ENCODE assay signal across 1 cellular context in genomic region chr1:169892819-169893644, GRCh38.
TF ChIP-seq lines count a peak whose summit lies in the region.

No MANE protein-coding gene starts in this region.

TF ChIP-seq in K562, 482 proteins besides CTCF, POLR2A, EP300 and RAD21 (continued from another document and continues in another):
- TF ChIP-seq MGA (IDR thresholded peaks at IDR 0.05) (no peak), CREB3L1 (IDR thresholded peaks at IDR 0.05; ENCODE audit: borderline replicate concordance, low read depth) (no peak), PCBP1 (IDR thresholded peaks at IDR 0.05; ENCODE audit: low read depth, low read length, poor library complexity, severe bottlenecking) (peak; percentile 49), COPS2 (conservative IDR thresholded peaks at IDR 0.05) (no peak), BDP1 (IDR thresholded peaks at IDR 0.05; ENCODE audit: insufficient read depth, insufficient read length) (no peak), ZBTB1 (CRISPR knock-in tag; IDR thresholded peaks at IDR 0.05; ENCODE audit: borderline replicate concordance, low read depth) (no peak), ZNF347 (CRISPR knock-in tag; IDR thresholded peaks at IDR 0.05; ENCODE audit: low read depth) (no peak), ARID3B (CRISPR knock-in tag; IDR thresholded peaks at IDR 0.05; ENCODE audit: borderline replicate concordance) (no peak), KDM2B (CRISPR knock-in tag; IDR thresholded peaks at IDR 0.05) (peak; percentile 90), CCNT2 (IDR thresholded peaks at IDR 0.05; ENCODE audit: borderline replicate concordance, extremely low read depth, insufficient read length, low read depth, low read length) (peak; percentile 55), GATAD2B (IDR thresholded peaks at IDR 0.05; ENCODE audit: borderline replicate concordance) (0 out of 2 replicates have a peak, but pooled peaks have one; percentile 11), RFX7 (CRISPR knock-in tag; IDR thresholded peaks at IDR 0.05) (no peak), SIN3B (IDR thresholded peaks at IDR 0.05; ENCODE audit: low read depth) (0 out of 2 replicates have a peak, but pooled peaks have one; percentile 33), ZNF717 (CRISPR knock-in tag; IDR thresholded peaks at IDR 0.05) (no peak), RBFOX2 (IDR thresholded peaks at IDR 0.05; ENCODE audit: low read depth, low read length) (peak; percentile 87), HNRNPL (IDR thresholded peaks at IDR 0.05; ENCODE audit: low read depth, low read length) (0 out of 2 replicates have a peak, but pooled peaks have one; percentile 56), SMAD4 (CRISPR knock-in tag; conservative IDR thresholded peaks at IDR 0.05) (no peak), NR1H2 (CRISPR knock-in tag; IDR thresholded peaks at IDR 0.05) (0 out of 2 replicates have a peak, but pooled peaks have one; percentile 20), MEF2D (tag; conservative IDR thresholded peaks at IDR 0.05; ENCODE audit: low read depth) (no peak), ZNF324 (CRISPR knock-in tag; IDR thresholded peaks at IDR 0.05) (no peak), ZFPM2 (CRISPR knock-in tag; IDR thresholded peaks at IDR 0.05) (0 out of 2 replicates have a peak, but pooled peaks have one; percentile 57), MXI1 (IDR thresholded peaks at IDR 0.05; ENCODE audit: low read depth, low read length) (0 out of 2 replicates have a peak, but pooled peaks have one; percentile 10), ZNF511 (CRISPR knock-in tag; IDR thresholded peaks at IDR 0.05) (0 out of 2 replicates have a peak, but pooled peaks have one; percentile 70), ZNF384 (IDR thresholded peaks at IDR 0.05; ENCODE audit: low read depth, low read length) (no peak), ZNF778 (CRISPR knock-in tag; IDR thresholded peaks at IDR 0.05) (no peak), RB1 (IDR thresholded peaks at IDR 0.05; ENCODE audit: low read depth) (peak; percentile 57; the same call in 1 of the 2 replicates), ZNF318 (IDR thresholded peaks at IDR 0.05; ENCODE audit: borderline replicate concordance in 1 of 2, low read depth in 1 of 2) (no peak), SAFB (IDR thresholded peaks at IDR 0.05; ENCODE audit: borderline replicate concordance, low read depth, low read length) (no peak), PHF8 (IDR thresholded peaks at IDR 0.05; ENCODE audit: borderline replicate concordance, low read length) (peak; percentile 93; the same call in 1 of the 2 replicates), TEAD1 (CRISPR knock-in tag; IDR thresholded peaks at IDR 0.05) (peak in 1 of 2 experiments; percentile 15; a peak in 1 of 4 replicates), POLR2G (IDR thresholded peaks at IDR 0.05; ENCODE audit: low read depth, low read length) (peak; percentile 93)
